In genomic region chr13:79290595-79291244, GRCh38 we compare ENCODE assay signal across 13 cellular contexts.
"Had no signal": no experiment of that assay in that cellular context is flagged by ENCODE, and none has a peak within 500 bp of the region (broad histone marks: within the 10 kb centered on the region; RNA-seq: fewer than 3 reads in every experiment).

No MANE protein-coding gene starts in this region.

- H3K4me3 Mint-ChIP-seq: activated CD8-positive, alpha-beta memory T cell treated with anti-CD3 and anti-CD28 coated beads, Interleukin-2, amount 10 ng/mL, durations not matched to agents 7 days and 5 days; activated T-cell treated with anti-CD3 and anti-CD28 coated beads, Interleukin-2, amount 50 U/mL, for 4 hours; nephron; T-helper 2 cell treated with Interferon-gamma antibody and Interleukin-4, amounts not matched to agents 5 μg/mL and 100 μg/mL, for 36 hours had no signal

- DNase-seq: activated CD4-positive, alpha-beta T cell treated with anti-CD3 and anti-CD28 coated beads for 1 hour; activated CD4-positive, alpha-beta T cell treated with anti-CD3 and anti-CD28 coated beads, Interleukin-2, amount 50 U/mL, for 48 hours; activated CD8-positive, alpha-beta memory T cell treated with anti-CD3 and anti-CD28 coated beads, Interleukin-2, amount 10 ng/mL, durations not matched to agents 7 days and 5 days; activated gamma-delta T cell treated with Interleukin-2 at 50 U/mL for 16 hours; activated T-cell treated with anti-CD3 and anti-CD28 coated beads, Interleukin-2, amount 50 U/mL, for 4 hours; aorta; foreskin keratinocyte; mesenchymal stem cell; ovary; stimulated activated CD4-positive, alpha-beta T cell treated with anti-CD3 and anti-CD28 coated beads, Interleukin-4, amount 100 ng/mL, for 4 hours had no signal

- H3K9me3 Mint-ChIP-seq: activated T-cell treated with anti-CD3 and anti-CD28 coated beads, Interleukin-2, amount 50 U/mL, for 4 hours; nephron; T-helper 2 cell treated with Interferon-gamma antibody and Interleukin-4, amounts not matched to agents 5 μg/mL and 100 μg/mL, for 36 hours had no signal

- H3K27ac ChIP-seq: foreskin keratinocyte, ovary had no signal

- H3K27ac Mint-ChIP-seq: activated CD8-positive, alpha-beta memory T cell treated with anti-CD3 and anti-CD28 coated beads, Interleukin-2, amount 10 ng/mL, durations not matched to agents 7 days and 5 days; nephron; T-helper 2 cell treated with Interferon-gamma antibody and Interleukin-4, amounts not matched to agents 5 μg/mL and 100 μg/mL, for 36 hours had no signal

- H3K36me3 ChIP-seq: ovary had no signal

- H3K36me3 Mint-ChIP-seq: activated CD8-positive, alpha-beta memory T cell treated with anti-CD3 and anti-CD28 coated beads, Interleukin-2, amount 10 ng/mL, durations not matched to agents 7 days and 5 days had no signal

- ATAC-seq: activated CD8-positive, alpha-beta memory T cell treated with anti-CD3 and anti-CD28 coated beads, Interleukin-2, amount 10 ng/mL, durations not matched to agents 7 days and 5 days; activated T-cell treated with anti-CD3 and anti-CD28 coated beads, Interleukin-2, amount 50 U/mL, for 4 hours; foreskin keratinocyte; left lobe of liver had no signal

- H3K9me3 ChIP-seq: ovary had no signal

- H3K4me1 Mint-ChIP-seq: activated CD8-positive, alpha-beta memory T cell treated with anti-CD3 and anti-CD28 coated beads, Interleukin-2, amount 10 ng/mL, durations not matched to agents 7 days and 5 days; nephron had no signal

- H3K27me3 ChIP-seq: ovary had no signal

- H3K4me1 ChIP-seq: foreskin keratinocyte had no signal

- H3K4me3 ChIP-seq: ovary had no signal
